ENCODE assay signal across 19 cellular contexts in genomic region chr1:22509815-22510214, GRCh38. TPM values are rescaled to one million over a fixed set of nuclear protein-coding genes. Genes with fewer than 3 reads are reported as not detected.
DNase-seq lines count a peak whose midpoint lies in the region; ATAC-seq, FAIRE-seq and TF ChIP-seq lines count a peak whose summit lies in the region.
"Had no signal": no experiment of that assay in that cellular context is flagged by ENCODE, and none has a peak within 500 bp of the region (broad histone marks: within the 10 kb centered on the region; RNA-seq: fewer than 3 reads in every experiment).

No MANE protein-coding gene starts in this region.

- ATAC-seq in HG03354 (IDR thresholded peaks at IDR 0.05; ENCODE audit: poor library complexity, severe bottlenecking, unreplicated experiment): no peak
- ATAC-seq: GM23338, K562 had no signal

- H3K27ac ChIP-seq in endothelial cell of umbilical vein (ENCODE audit: insufficient read depth, low read depth, low read length) (no peak overlapping the region), prostate gland (peak overlapping the region; percentile 59 to 67)
- H3K27ac ChIP-seq: C4-2B, HL-60 had no signal

- H3K4me3 ChIP-seq in AG10803 (ENCODE audit: low read length) (no peak overlapping the region), adipocyte (ENCODE audit: low read length) (no peak overlapping the region), endothelial cell of umbilical vein (replicated peaks in 1 of 3; ENCODE audit: insufficient read depth in 1 of 3, low read depth in 1 of 3, low read length in 3 of 3) (no peak overlapping the region), prostate gland (no peak overlapping the region), lower leg skin (ENCODE audit: low read depth, poor library complexity, severe bottlenecking) (no peak overlapping the region)
- H3K4me3 ChIP-seq: GM23338, K562 had no signal

- H3K79me2 ChIP-seq in endothelial cell of umbilical vein (ENCODE audit: control insufficient read depth, insufficient read depth, low read length): no peaks in the 10 kb centered on the region

- intact Hi-C loops in endothelial cell of umbilical vein (cut with micrococcal nuclease): no loop called here
- intact Hi-C loops in prostate gland (cut with DNase I): loop anchor here (5.0 kb wide), 1 partner anchor 58 kb away; the partner anchor contains the start of gene ZBTB40
- intact Hi-C loops in lower leg skin (cut with DNase I; ENCODE audit: low total_unique reads): no loop called here

- CTCF ChIA-PET in endothelial cell of umbilical vein (lab: Charles Lee): interaction anchor here (1.6 to 2.2 kb wide), 2 partner anchors 11 to 89 kb away, joined by 5 to 6 read pairs; no protein-coding TSS in a partner anchor

- H3K9ac ChIP-seq in adipocyte (ENCODE audit: low read length) (no peak overlapping the region), endothelial cell of umbilical vein (replicated peaks; ENCODE audit: extremely low read depth, insufficient read depth, low read length) (no peak overlapping the region)

- BruUV-seq in endothelial cell of umbilical vein (replicated peaks; lab: Mats Ljungman, UMichigan): no TSS peak

- H3K4me1 ChIP-seq in adipocyte (ENCODE audit: control insufficient read depth, insufficient read depth, low read length) (peaks cover 2% of the 10 kb centered on the region), endothelial cell of umbilical vein (ENCODE audit: control insufficient read depth, extremely low read depth, insufficient read depth, low read length) (no peaks in the 10 kb centered on the region), prostate gland (replicated peaks) (peaks cover 4% of the 10 kb centered on the region)

- H3K27me3 ChIP-seq in adipocyte (replicated peaks; ENCODE audit: control insufficient read depth, insufficient read depth, low read length) (no peaks in the 10 kb centered on the region), endothelial cell of umbilical vein (ENCODE audit: control insufficient read depth in 2 of 2, insufficient read depth in 2 of 2, low read length in 2 of 2) (no peaks in the 10 kb centered on the region), prostate gland (replicated peaks; ENCODE audit: insufficient read depth) (no peaks in the 10 kb centered on the region)

- no peaks in the 10 kb centered on the region for H3K9me1 ChIP-seq in endothelial cell of umbilical vein (replicated peaks; ENCODE audit: control insufficient read depth, extremely low read depth, insufficient read depth, low read length)

- no peak for TF ChIP-seq POLR2A in endothelial cell of umbilical vein (IDR thresholded peaks at IDR 0.05; ENCODE audit: low read depth, low read length)
- TF ChIP-seq POLR2A in prostate gland (IDR thresholded peaks at IDR 0.05): no peak
- no peak for TF ChIP-seq POLR2A in lower leg skin (IDR thresholded peaks at IDR 0.05)

- peaks cover 87% of the 10 kb centered on the region for H3K36me3 ChIP-seq in adipocyte (ENCODE audit: control insufficient read depth, insufficient read depth, low read length, severe bottlenecking)
- H3K36me3 ChIP-seq in endothelial cell of umbilical vein (ENCODE audit: control insufficient read depth in 2 of 2, extremely low read depth in 1 of 2, insufficient read depth in 2 of 2, low read length in 2 of 2): peaks cover 8 to 13% of the 10 kb centered on the region in 2 experiments
- H3K36me3 ChIP-seq in prostate gland: peaks cover 0 to 3% of the 10 kb centered on the region in 2 donors

- dilution Hi-C loops in endothelial cell of umbilical vein (cut with MboI; ENCODE audit: extremely low pct_ligation_motif_present, low sequenced_read_pairs): no loop called here

- no peak for TF ChIP-seq CTCF in AG10803 (conservative IDR thresholded peaks at IDR 0.05; ENCODE audit: low read length)
- no peak for TF ChIP-seq CTCF in endothelial cell of umbilical vein (IDR thresholded peaks at IDR 0.05; ENCODE audit: extremely low read depth in 1 of 2, insufficient read depth in 1 of 2, low read depth in 1 of 2, low read length in 2 of 2)
- TF ChIP-seq CTCF in prostate gland (IDR thresholded peaks at IDR 0.05): no peak
- TF ChIP-seq CTCF in lower leg skin (IDR thresholded peaks at IDR 0.05): no peak

- H3K9me3 ChIP-seq in adipocyte (ENCODE audit: control insufficient read depth, low read length): no peaks in the 10 kb centered on the region
- no peaks in the 10 kb centered on the region for H3K9me3 ChIP-seq in endothelial cell of umbilical vein (replicated peaks; ENCODE audit: control insufficient read depth, insufficient read depth, low read length)
- no peaks in the 10 kb centered on the region for H3K9me3 ChIP-seq in prostate gland

- H3K4me2 ChIP-seq in endothelial cell of umbilical vein (ENCODE audit: insufficient read depth, low read length): no peak overlapping the region
- H3K4me2 ChIP-seq: GM23338 had no signal

- DNase-seq in AG10803 (ENCODE audit: low read depth) (peak; percentile 17), adipocyte (ENCODE audit: low read depth) (peak; percentile 41), endothelial cell of umbilical vein (ENCODE audit: low read depth, low spot score) (peak; percentile 10), prostate gland (ENCODE audit: low spot score) (no peak), D341Med (ENCODE audit: low spot score) (no peak), lower leg skin (ENCODE audit: low spot score in 2 of 2) (no peak)
- DNase-seq in activated CD4-positive, alpha-beta T cell treated with anti-CD3 and anti-CD28 coated beads, Interleukin-2, amount 50 U/mL, for 1 hour: no peak
- DNase-seq: GF-D8; NCI-H1092; NCI-H1694; NCI-H69; NK-92 treated with Interleukin-12 subunit alpha and Interleukin-12 subunit beta, amount 100 ng/mL, for 24 hours; OCI-M1 had no signal

- POLR2A ChIA-PET in endothelial cell of umbilical vein (lab: Charles Lee): no interaction called here

- H2AFZ ChIP-seq in endothelial cell of umbilical vein (ENCODE audit: low read depth, low read length): no peak overlapping the region
- H2AFZ ChIP-seq: GM23338 had no signal

- FAIRE-seq in endothelial cell of umbilical vein (lab: Jason Lieb, UNC): no peak
- FAIRE-seq: A204.1, K562 had no signal

- H4K20me1 ChIP-seq in endothelial cell of umbilical vein (replicated peaks; ENCODE audit: control insufficient read depth, extremely low read depth, insufficient read depth, low read length): no peaks in the 10 kb centered on the region

TF ChIP-seq in endothelial cell of umbilical vein, 7 proteins besides CTCF, POLR2A, EP300 and RAD21:
- TF ChIP-seq MAX (IDR thresholded peaks at IDR 0.05; ENCODE audit: insufficient read depth, insufficient read length) (no peak), JUN (IDR thresholded peaks at IDR 0.05; ENCODE audit: borderline replicate concordance, insufficient read depth, insufficient read length, low read depth) (no peak), POLR2AphosphoS5 (IDR thresholded peaks at IDR 0.05; ENCODE audit: insufficient read depth, low read depth, low read length) (no peak), MYC (IDR thresholded peaks at IDR 0.05; ENCODE audit: low read depth, low read length) (no peak), FOS (IDR thresholded peaks at IDR 0.05; ENCODE audit: borderline replicate concordance, insufficient read depth, low read length) (no peak), GATA2 (IDR thresholded peaks at IDR 0.05; ENCODE audit: insufficient read depth, insufficient read length, low read depth, low read length) (no peak), EZH2 (IDR thresholded peaks at IDR 0.05; ENCODE audit: borderline replicate concordance, low read depth, low read length, severe bottlenecking) (no peak)

RNA-seq across cellular contexts. Expression of gene EPHA8, which starts 53.5 kb away (rescaled TPM):
- total RNA-seq in endothelial cell of umbilical vein: not detected in 2 replicates
- polyA plus RNA-seq in endothelial cell of umbilical vein: not detected in 2 replicates
- polyA plus RNA-seq in endothelial cell of umbilical vein (2011; cell fraction: cytosol; rRNA removed): not detected in 2 replicates
- polyA plus RNA-seq in endothelial cell of umbilical vein (2011; cell fraction: nucleus; rRNA removed): not detected in 2 replicates
- polyA plus RNA-seq in endothelial cell of umbilical vein (2012): not detected in 2 replicates
- polyA minus RNA-seq in endothelial cell of umbilical vein: not detected in 2 replicates
- not detected for polyA minus RNA-seq in endothelial cell of umbilical vein (2011; cell fraction: cytosol; rRNA and poly(A)+ RNA removed)
- polyA minus RNA-seq in endothelial cell of umbilical vein (2011; cell fraction: nucleus; rRNA and poly(A)+ RNA removed): not detected in 2 replicates
- total RNA-seq in prostate gland: 1 to 10 TPM in 1 of 2 donors, under 1 TPM in 1; 0.05 to 4.1 TPM
- under 1 TPM in 1 of 4 donors, not detected in 3; 0.62 TPM for total RNA-seq in lower leg skin
- total RNA-seq: K562 had no signal
- polyA plus RNA-seq: K562 had no signal

RNA-seq across cellular contexts. Expression of gene ZBTB40, which starts 58.2 kb away (rescaled TPM):
- total RNA-seq in endothelial cell of umbilical vein (20.8 and 21.3 TPM in 2 replicates), prostate gland (10 to 100 TPM; 18.2 to 26.3 TPM), lower leg skin (10 to 100 TPM in 3 of 4 donors, 1 to 10 TPM in 1; 7.5 to 13.3 (median 12.4) TPM)
- 10.5 and 12.3 TPM in 2 replicates for polyA plus RNA-seq in endothelial cell of umbilical vein
- 5.6 and 6.5 TPM in 2 replicates for polyA plus RNA-seq in endothelial cell of umbilical vein (2011; cell fraction: cytosol; rRNA removed)
- 94.9 and 112 TPM in 2 replicates for polyA plus RNA-seq in endothelial cell of umbilical vein (2011; cell fraction: nucleus; rRNA removed)
- 11.8 and 16.3 TPM in 2 replicates for polyA plus RNA-seq in endothelial cell of umbilical vein (2012)
- polyA minus RNA-seq in endothelial cell of umbilical vein: 25.7 and 27.5 TPM in 2 replicates
- 8.2 TPM for polyA minus RNA-seq in endothelial cell of umbilical vein (2011; cell fraction: cytosol; rRNA and poly(A)+ RNA removed)
- polyA minus RNA-seq in endothelial cell of umbilical vein (2011; cell fraction: nucleus; rRNA and poly(A)+ RNA removed): 25.0 and 42.1 TPM in 2 replicates

Comparison
In these comparisons a context has a peak if more than half of its experiments do, and no peak if none do; other contexts are left out.
1. DNase-seq: peak in AG10803 (single experiment), adipocyte (single experiment) and endothelial cell of umbilical vein (single experiment); none in prostate gland (single experiment), D341Med (single experiment), lower leg skin (0 of 2) and activated CD4-positive, alpha-beta T cell treated with anti-CD3 and anti-CD28 coated beads, Interleukin-2, amount 50 U/mL, for 1 hour (single experiment).